8 cellular contexts compared by ENCODE assay signal in genomic region chr18:74596959-74597661, GRCh38. TPM values are rescaled to one million over a fixed set of nuclear protein-coding genes. Genes with fewer than 3 reads are reported as not detected.
A peak's percentile ranks its signal among the peaks of the same experiment; 100 is the strongest.
DNase-seq lines count a peak whose midpoint lies in the region; ATAC-seq and TF ChIP-seq lines count a peak whose summit lies in the region.

No MANE protein-coding gene starts in this region.

- DNase-seq in AG09319 (ENCODE audit: extremely low read depth, low read depth), result peak; percentile 42
- DNase-seq in NCI-H748 (lab: John Stamatoyannopoulos, UW; ENCODE audit: unreplicated experiment), result peak; percentile 89
- DNase-seq in activated CD8-positive, alpha-beta memory T cell treated with anti-CD3 and anti-CD28 coated beads for 48 hours (ENCODE audit: low read depth in 2 of 3, low spot score in 2 of 3), result peak; percentile 43 to 50 (median 48)
- peak; percentile 84 for DNase-seq in endodermal cell
- DNase-seq in mucosa of gallbladder (ENCODE audit: low spot score), result peak; percentile 56
- peak; percentile 40 to 47 for DNase-seq in stimulated activated CD8-positive, alpha-beta memory T cell treated with anti-CD3 and anti-CD28 coated beads, Interleukin-4, amount 100 ng/mL, for 4 hours (ENCODE audit: low read depth in 2 of 2, low spot score in 1 of 2)

- H3K9ac ChIP-seq in endodermal cell (ENCODE audit: extremely low read depth, low read length, poor library complexity, severe bottlenecking), result peak overlapping the region; percentile 92

- WGBS in endodermal cell (ENCODE audit: insufficient coverage in 1 of 2, insufficient read length in 1 of 2), 2 experiments, result 5 to 22% methylated on average over 10 to 46 of the region's 46 CpGs

- peaks cover 5% of the 10 kb centered on the region for H3K27me3 Mint-ChIP-seq in endodermal cell (ENCODE audit: insufficient read depth)

- no peaks in the 10 kb centered on the region for H3K9me3 ChIP-seq in endodermal cell (ENCODE audit: control insufficient read depth, low read length)

- H3K27ac ChIP-seq in endodermal cell (ENCODE audit: low read depth, low read length), result peak overlapping the region; percentile 85

- no peak for TF ChIP-seq CTCF in AG09319 (IDR thresholded peaks at IDR 0.05; ENCODE audit: low read depth, low read length)
- no peak for TF ChIP-seq CTCF in endodermal cell (conservative IDR thresholded peaks at IDR 0.05)

- no peaks in the 10 kb centered on the region for H3K9me3 Mint-ChIP-seq in endodermal cell

- H3K4me1 ChIP-seq in endodermal cell (ENCODE audit: control insufficient read depth, insufficient read depth, low read length), result no peaks in the 10 kb centered on the region

- peak overlapping the region; percentile 86 for H3K4me3 Mint-ChIP-seq in endodermal cell

- no peaks in the 10 kb centered on the region for H3K27me3 ChIP-seq in endodermal cell (ENCODE audit: control insufficient read depth, insufficient read depth, low read length, poor library complexity, severe bottlenecking)

- peak; percentile 29 for ATAC-seq in GM18861 (IDR thresholded peaks at IDR 0.05; ENCODE audit: unreplicated experiment)
- peak; percentile 31 for ATAC-seq in HG03097 (IDR thresholded peaks at IDR 0.05; ENCODE audit: low FRiP score, unreplicated experiment)

- H3K36me3 ChIP-seq in endodermal cell (ENCODE audit: control insufficient read depth, insufficient read depth, low read length), result peaks cover 5% of the 10 kb centered on the region

- peak overlapping the region; percentile 97 for H3K4me3 ChIP-seq in endodermal cell (ENCODE audit: low read length)

- H3K4me1 Mint-ChIP-seq in endodermal cell, result peaks cover 16% of the 10 kb centered on the region

- H3K36me3 Mint-ChIP-seq in endodermal cell (ENCODE audit: low read depth), result peaks cover 8% of the 10 kb centered on the region

- peak overlapping the region; percentile 96 for H3K27ac Mint-ChIP-seq in endodermal cell

RNA-seq across cellular contexts. Expression of gene ZNF407, which starts 0.6 kb away (rescaled TPM):
- total RNA-seq in endodermal cell (10 to 100 TPM in 1 of 2 donors, 1 to 10 TPM in 1; 7.6 to 13.1 TPM), mucosa of gallbladder (15.0 TPM)
- polyA plus RNA-seq in endodermal cell (2013, experiment 1 of 2), result 5.1 TPM
- 5.6 TPM for polyA plus RNA-seq in endodermal cell (2013, experiment 2 of 2)

Comparison
In these comparisons a context has a peak if more than half of its experiments do, and no peak if none do; other contexts are left out.
1. Peak in every context shown above with its lines: DNase-seq, ATAC-seq, H3K4me3 ChIP-seq and H3K27ac ChIP-seq.